15 cellular contexts compared by ENCODE assay signal in genomic region chr2:240683329-240683979, GRCh38. TPM values are rescaled to one million over a fixed set of nuclear protein-coding genes. Genes with fewer than 3 reads are reported as not detected.
"Had no signal": no experiment of that assay in that cellular context is flagged by ENCODE, and none has a peak within 500 bp of the region (broad histone marks: within the 10 kb centered on the region; RNA-seq: fewer than 3 reads in every experiment).

No MANE protein-coding gene starts in this region.

RNA-seq across cellular contexts. Expression of gene AQP12B, which starts 0.8 kb away (rescaled TPM):
- total RNA-seq: activated CD8-positive, alpha-beta memory T cell treated with anti-CD3 and anti-CD28 coated beads for 36 hours; activated naive CD4-positive, alpha-beta T cell treated with anti-CD3 and anti-CD28 coated beads, Interleukin-2, amount 50 U/mL, for 72 hours; activated T-helper 1 cell treated with anti-CD3 and anti-CD28 coated beads, Interleukin-12 subunit alpha, Interleukin-12 subunit beta, Interleukin-2, Interleukin-4 antibody, amounts not matched to agents 30 ng/mL and 10 ng/mL and 1 ng/mL, durations not matched to agents 14 hours and 24 hours and 36 hours; bronchial epithelial cell; foreskin keratinocyte; kidney epithelial cell; left ventricle myocardium inferior; lung microvascular endothelial cell; psoas muscle; right cardiac atrium; SJSA1; T-helper 1 cell treated with Interleukin-12 subunit alpha and Interleukin-12 subunit beta and Interleukin-4 antibody, amounts not matched to agents 30 ng/mL and 1 ng/mL, for 36 hours; temporal lobe had no signal
- polyA plus RNA-seq: foreskin keratinocyte, ovary, psoas muscle, right cardiac atrium had no signal

RNA-seq across cellular contexts. Expression of gene AQP12A, which starts 8.2 kb away (rescaled TPM):
- total RNA-seq: activated CD8-positive, alpha-beta memory T cell treated with anti-CD3 and anti-CD28 coated beads for 36 hours; activated naive CD4-positive, alpha-beta T cell treated with anti-CD3 and anti-CD28 coated beads, Interleukin-2, amount 50 U/mL, for 72 hours; activated T-helper 1 cell treated with anti-CD3 and anti-CD28 coated beads, Interleukin-12 subunit alpha, Interleukin-12 subunit beta, Interleukin-2, Interleukin-4 antibody, amounts not matched to agents 30 ng/mL and 10 ng/mL and 1 ng/mL, durations not matched to agents 14 hours and 24 hours and 36 hours; bronchial epithelial cell; foreskin keratinocyte; kidney epithelial cell; left ventricle myocardium inferior; lung microvascular endothelial cell; ovary; psoas muscle; right cardiac atrium; SJSA1; T-helper 1 cell treated with Interleukin-12 subunit alpha and Interleukin-12 subunit beta and Interleukin-4 antibody, amounts not matched to agents 30 ng/mL and 1 ng/mL, for 36 hours; temporal lobe; transverse colon had no signal
- polyA plus RNA-seq: foreskin keratinocyte, ovary, psoas muscle, right cardiac atrium had no signal
